Comparison of ENCODE assay signal across 17 cellular contexts in genomic region chr4:12949719-12950118, GRCh38.
DNase-seq lines count a peak whose midpoint lies in the region.
"Had no signal": no experiment of that assay in that cellular context is flagged by ENCODE, and none has a peak within 500 bp of the region (broad histone marks: within the 10 kb centered on the region; RNA-seq: fewer than 3 reads in every experiment).

No MANE protein-coding gene starts in this region.

- DNase-seq in HuH-7 (ENCODE audit: low spot score) (peak; percentile 23), NCI-H526 (lab: John Stamatoyannopoulos, UW) (peak; percentile 82 to 85), astrocyte of the hippocampus (ENCODE audit: low read depth, low spot score) (peak; percentile 1), renal cortical epithelial cell (ENCODE audit: low read depth) (peak; percentile 12), KBM-7 (no peak), hippocampal formation (lab: John Stamatoyannopoulos, UW) (no peak)
- no peak for DNase-seq in activated CD8-positive, alpha-beta memory T cell treated with anti-CD3 and anti-CD28 coated beads, Interleukin-2, amount 50 U/mL, for 4 hours
- DNase-seq: activated CD4-positive, alpha-beta T cell treated with anti-CD3 and anti-CD28 coated beads, Interleukin-2, amount 50 U/mL, for 1 hour; CD4-positive, alpha-beta T cell; dorsolateral prefrontal cortex; head of caudate nucleus; left ventricle myocardium superior; NCI-H1092 treated with DMSO at 0.1 percent for 48 hours; NCI-H2171; stimulated activated CD4-positive, alpha-beta T cell treated with anti-CD3 and anti-CD28 coated beads, Interleukin-1b, Interleukin-23, amount 100 ng/mL, for 48 hours; T-helper 2 cell; uterus had no signal

- in situ Hi-C loops in KBM-7 (cut with MboI; ENCODE audit: low pct_unique_long_range_greater_than_20kb, low sequenced_read_pairs): no loop called here

Comparison
In these comparisons a context has a peak if more than half of its experiments do, and no peak if none do; other contexts are left out.
1. DNase-seq: peak in HuH-7 (single experiment), NCI-H526 (2 of 2), astrocyte of the hippocampus (single experiment) and renal cortical epithelial cell (single experiment); none in activated CD8-positive, alpha-beta memory T cell treated with anti-CD3 and anti-CD28 coated beads, Interleukin-2, amount 50 U/mL, for 4 hours (single experiment), KBM-7 (single experiment) and hippocampal formation (0 of 2).